Comparison of ENCODE assay signal across 23 cellular contexts in the genomic region with DNA sequence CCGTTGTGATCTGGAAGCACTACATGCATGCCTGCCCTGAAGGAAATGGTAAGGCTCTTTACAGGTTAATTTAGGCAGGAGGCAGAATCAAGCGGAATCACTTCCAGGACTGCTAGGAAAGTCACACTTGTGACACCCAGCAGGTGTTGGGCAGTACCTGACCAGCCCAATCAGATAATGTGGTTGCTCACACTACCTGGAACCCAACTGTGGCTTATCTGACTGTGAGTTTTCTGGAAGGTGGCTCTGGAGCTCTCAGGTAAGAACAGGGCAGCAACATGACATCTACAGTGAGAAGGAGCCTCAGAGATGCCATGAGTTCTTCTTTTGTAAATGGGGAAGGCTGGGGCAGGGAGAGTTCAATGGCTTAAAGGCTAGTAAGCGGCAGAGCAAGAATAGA.
"Had no signal": no experiment of that assay in that cellular context is flagged by ENCODE, and none has a peak within 500 bp of the region (broad histone marks: within the 10 kb centered on the region; RNA-seq: fewer than 3 reads in every experiment).

No MANE protein-coding gene starts in this region.

- H3K27ac Mint-ChIP-seq: dendritic cell treated with granulocyte-macrophage colony-stimulating factor and Interleukin-4, amounts not matched to agents 40 ng/mL and 50 ng/mL, for 4 days; effector memory CD8-positive, alpha-beta T cell had no signal

- H3K27ac ChIP-seq: colonic mucosa, coronary artery, dorsolateral prefrontal cortex, epithelial cell of prostate, esophagus muscularis mucosa, esophagus squamous epithelium, foreskin keratinocyte, gastrocnemius medialis, gastroesophageal sphincter, heart left ventricle, heart right ventricle had no signal

- H3K9me3 ChIP-seq: colonic mucosa, esophagus muscularis mucosa, esophagus squamous epithelium, gastrocnemius medialis, gastroesophageal sphincter, heart left ventricle had no signal

- H3K27me3 Mint-ChIP-seq: dendritic cell treated with granulocyte-macrophage colony-stimulating factor and Interleukin-4, amounts not matched to agents 40 ng/mL and 50 ng/mL, for 4 days; effector memory CD8-positive, alpha-beta T cell had no signal

- DNase-seq: colonic mucosa; cortex of kidney; dermis blood vessel endothelial cell; dorsolateral prefrontal cortex; effector CD4-positive, alpha-beta T cell; effector CD8-positive, alpha-beta T cell; effector memory CD4-positive, alpha-beta T cell; effector memory CD8-positive, alpha-beta T cell; erythroblast; esophagus squamous epithelium; foreskin fibroblast; foreskin keratinocyte; foreskin melanocyte; gastrocnemius medialis; glutamatergic neuron; head of caudate nucleus; heart left ventricle; heart right ventricle had no signal

- H3K36me3 ChIP-seq: colonic mucosa, gastrocnemius medialis had no signal

- H3K27me3 ChIP-seq: colonic mucosa, dorsolateral prefrontal cortex, esophagus muscularis mucosa, esophagus squamous epithelium, foreskin keratinocyte, gastrocnemius medialis, gastroesophageal sphincter, heart left ventricle, heart right ventricle had no signal

- H3K4me1 ChIP-seq: colonic mucosa, esophagus muscularis mucosa, esophagus squamous epithelium, gastrocnemius medialis, gastroesophageal sphincter had no signal

- H3K9me3 Mint-ChIP-seq: dendritic cell treated with granulocyte-macrophage colony-stimulating factor and Interleukin-4, amounts not matched to agents 40 ng/mL and 50 ng/mL, for 4 days; effector memory CD8-positive, alpha-beta T cell had no signal

- H3K4me3 Mint-ChIP-seq: dendritic cell treated with granulocyte-macrophage colony-stimulating factor and Interleukin-4, amounts not matched to agents 40 ng/mL and 50 ng/mL, for 4 days; effector memory CD8-positive, alpha-beta T cell had no signal

- H3K4me3 ChIP-seq: colonic mucosa, coronary artery, dorsolateral prefrontal cortex, esophagus muscularis mucosa, esophagus squamous epithelium, gastrocnemius medialis, gastroesophageal sphincter, heart left ventricle, heart right ventricle had no signal
